ENCODE assay signal across 10 cellular contexts in genomic region chr11:35517481-35517880, GRCh38. TPM values are rescaled to one million over a fixed set of nuclear protein-coding genes. Genes with fewer than 3 reads are reported as not detected.
"Had no signal": no experiment of that assay in that cellular context is flagged by ENCODE, and none has a peak within 500 bp of the region (broad histone marks: within the 10 kb centered on the region; RNA-seq: fewer than 3 reads in every experiment).

No MANE protein-coding gene starts in this region.

- H3K4me3 ChIP-seq: GM23248, HAP-1, K562 had no signal

- H3K9ac ChIP-seq: GM23248 had no signal

- H3K4me1 ChIP-seq: HAP-1 had no signal

- H3K4me3 Mint-ChIP-seq: HFFc6 had no signal

- H3K27ac Mint-ChIP-seq: HFFc6 had no signal

- H3K36me3 ChIP-seq: HAP-1 had no signal

- DNase-seq: GM23248, GOT3, H7, HFFc6 had no signal

- H3K27ac ChIP-seq: GM23248, HL-60 had no signal

- H2AFZ ChIP-seq: GM23248 had no signal

- ATAC-seq: HCT116, HepG2, K562 had no signal

- H3K9me3 ChIP-seq: HAP-1 had no signal

- H3K9me3 Mint-ChIP-seq: HFFc6 had no signal

RNA-seq across cellular contexts. Expression of gene PAMR1, which starts 7.9 kb away (rescaled TPM):
- total RNA-seq: HepG2, HT1080, K562 had no signal
- polyA plus RNA-seq: HepG2, K562 had no signal
